1 cellular context compared by ENCODE assay signal in genomic region chr5:151251001-151251551, GRCh38.
TF ChIP-seq lines count a peak whose summit lies in the region.

No MANE protein-coding gene starts in this region.

TF ChIP-seq in HepG2, 621 proteins besides CTCF, POLR2A, EP300 and RAD21 (continued from another document):
- TF ChIP-seq MYC (CRISPR knock-in tag; IDR thresholded peaks at IDR 0.05; ENCODE audit: borderline replicate concordance), result no peak
- peak; percentile 57; the same call in 1 of the 2 replicates for TF ChIP-seq HNF4G (IDR thresholded peaks at IDR 0.05; ENCODE audit: borderline replicate concordance, low read depth, low read length)
- TF ChIP-seq HNF4G (CRISPR knock-in tag; IDR thresholded peaks at IDR 0.05; ENCODE audit: borderline replicate concordance, low read depth), result no peak
- TF ChIP-seq ARID2 (CRISPR knock-in tag; IDR thresholded peaks at IDR 0.05; ENCODE audit: borderline replicate concordance), result peak; percentile 70; the same call in 1 of the 2 replicates
- peak; percentile 78 for TF ChIP-seq ZFX (CRISPR knock-in tag; IDR thresholded peaks at IDR 0.05; ENCODE audit: low read depth)
- TF ChIP-seq ZNF280D (CRISPR knock-in tag; IDR thresholded peaks at IDR 0.05), result 0 out of 2 replicates have a peak, but pooled peaks have one; percentile 16
- TF ChIP-seq NR2F6 (IDR thresholded peaks at IDR 0.05), result peak; percentile 38; the same call in 1 of the 2 replicates
- TF ChIP-seq NR2F6 (CRISPR knock-in tag; IDR thresholded peaks at IDR 0.05), result peak; percentile 46; the same call in 1 of the 2 replicates
- peak; percentile 16; the same call in 1 of the 2 replicates for TF ChIP-seq THRA (CRISPR knock-in tag; IDR thresholded peaks at IDR 0.05; ENCODE audit: borderline replicate concordance)
- no peak for TF ChIP-seq TBP (CRISPR knock-in tag; IDR thresholded peaks at IDR 0.05)
- 0 out of 2 replicates have a peak, but pooled peaks have one; percentile 40 for TF ChIP-seq KLF11 (CRISPR knock-in tag; IDR thresholded peaks at IDR 0.05)
- peak; percentile 91 for TF ChIP-seq POLR2AphosphoS5 (IDR thresholded peaks at IDR 0.05; ENCODE audit: low read depth, low read length)
- no peak for TF ChIP-seq HINFP (CRISPR knock-in tag; IDR thresholded peaks at IDR 0.05; ENCODE audit: low read depth)
- 0 out of 2 replicates have a peak, but pooled peaks have one; percentile 14 for TF ChIP-seq ATF2 (CRISPR knock-in tag; IDR thresholded peaks at IDR 0.05)
- TF ChIP-seq PHF20 (CRISPR knock-in tag; IDR thresholded peaks at IDR 0.05), result 0 out of 2 replicates have a peak, but pooled peaks have one; percentile 38
- TF ChIP-seq ZNF501 (CRISPR knock-in tag; IDR thresholded peaks at IDR 0.05), result 0 out of 2 replicates have a peak, but pooled peaks have one; percentile 37
- TF ChIP-seq GATAD2A (CRISPR knock-in tag; IDR thresholded peaks at IDR 0.05), result no peak
- TF ChIP-seq ZNF124 (CRISPR knock-in tag; IDR thresholded peaks at IDR 0.05), result no peak
- peak; percentile 77 for TF ChIP-seq SAP130 (CRISPR knock-in tag; IDR thresholded peaks at IDR 0.05; ENCODE audit: low read depth)
- no peak for TF ChIP-seq HOXA3 (CRISPR knock-in tag; IDR thresholded peaks at IDR 0.05)
- no peak for TF ChIP-seq CREB1 (IDR thresholded peaks at IDR 0.05)
- TF ChIP-seq CREB1 (CRISPR knock-in tag; IDR thresholded peaks at IDR 0.05), result peak; percentile 52
- no peak for TF ChIP-seq MEIS1 (CRISPR knock-in tag; IDR thresholded peaks at IDR 0.05; ENCODE audit: borderline replicate concordance)
- TF ChIP-seq ZNF557 (CRISPR knock-in tag; IDR thresholded peaks at IDR 0.05), result no peak
